Comparison of ENCODE assay signal across 19 cellular contexts in the genomic region with DNA sequence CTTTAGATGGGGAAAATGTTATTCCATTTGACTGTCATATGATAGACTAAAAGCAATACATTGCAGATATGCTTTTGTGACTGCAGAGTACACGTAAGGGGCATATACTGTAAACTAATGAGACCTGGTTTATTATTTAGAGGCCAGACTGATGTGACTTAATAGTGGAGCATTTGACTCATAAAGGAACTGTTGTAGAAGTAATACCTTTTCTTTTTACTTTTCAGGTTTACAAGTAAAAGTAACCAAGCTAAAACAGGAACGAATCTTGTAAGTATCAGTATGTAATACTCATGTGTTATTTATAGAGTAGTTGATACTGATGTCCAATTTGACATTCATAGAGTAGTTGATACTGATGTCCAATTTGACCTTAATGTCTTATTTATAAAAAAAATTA. TPM values are rescaled to one million over a fixed set of nuclear protein-coding genes. Genes with fewer than 3 reads are reported as not detected.
DNase-seq lines count a peak whose midpoint lies in the region; ATAC-seq and TF ChIP-seq lines count a peak whose summit lies in the region.
"Had no signal": no experiment of that assay in that cellular context is flagged by ENCODE, and none has a peak within 500 bp of the region (broad histone marks: within the 10 kb centered on the region; RNA-seq: fewer than 3 reads in every experiment).

No MANE protein-coding gene starts in this region.

- H3K27ac ChIP-seq in upper lobe of right lung: no peak overlapping the region
- H3K27ac ChIP-seq: KMS-11 had no signal

- in situ Hi-C loops in GM13977 (cut with MboI; ENCODE audit: low pct_unique_long_range_greater_than_20kb, low sequenced_read_pairs, unreplicated experiment) (no loop called here), ACHN (cut with HindIII; ENCODE audit: low pct_ligation_motif_present, low pct_unique_long_range_greater_than_20kb, low sequenced_read_pairs) (no loop called here)

- peak overlapping the region; percentile 7 for H3K9ac ChIP-seq in adipocyte (ENCODE audit: low read length)
- H3K9ac ChIP-seq: KMS-11 had no signal

- peaks cover 15% of the 10 kb centered on the region for H3K36me3 ChIP-seq in adipocyte (ENCODE audit: control insufficient read depth, insufficient read depth, low read length, severe bottlenecking)
- peaks cover 5% of the 10 kb centered on the region for H3K36me3 ChIP-seq in BE2C
- H3K36me3 ChIP-seq in upper lobe of right lung: peaks cover 32% of the 10 kb centered on the region

- no peaks in the 10 kb centered on the region for H3K9me3 ChIP-seq in adipocyte (ENCODE audit: control insufficient read depth, low read length)
- H3K9me3 ChIP-seq in BE2C: no peaks in the 10 kb centered on the region
- H3K9me3 ChIP-seq in upper lobe of right lung: no peaks in the 10 kb centered on the region

- peak; percentile 18 for DNase-seq in GM13977 (ENCODE audit: low spot score)
- DNase-seq in adipocyte (ENCODE audit: low read depth): peak; percentile 6
- no peak for DNase-seq in HuH-7.5 (ENCODE audit: low spot score)
- no peak for DNase-seq in ACHN
- DNase-seq in BE2C: no peak
- no peak for DNase-seq in upper lobe of right lung
- DNase-seq: CD4-positive, alpha-beta T cell; NCI-H1048; NCI-H1436 treated with DMSO at 0.1 percent for 48 hours; NCI-H2029 treated with DMSO at 0.1 percent for 48 hours; NCI-H2171 treated with DMSO at 0.1 percent for 48 hours; NCI-H446 treated with DMSO at 0.1 percent for 48 hours; NCI-H748 treated with DMSO at 0.1 percent for 48 hours; RPMI8226; SIG-M5; T-helper 2 cell had no signal

- H3K4me1 ChIP-seq in adipocyte (ENCODE audit: control insufficient read depth, insufficient read depth, low read length) (peaks cover 6% of the 10 kb centered on the region), BE2C (no peaks in the 10 kb centered on the region), upper lobe of right lung (no peaks in the 10 kb centered on the region)

- H3K4me3 ChIP-seq in adipocyte (ENCODE audit: low read length) (no peak overlapping the region), BE2C (ENCODE audit: low read depth, low read length) (no peak overlapping the region), upper lobe of right lung (no peak overlapping the region)

- ATAC-seq in GM18870 (IDR thresholded peaks at IDR 0.05; ENCODE audit: unreplicated experiment) (peak; percentile 51), HG02884 (IDR thresholded peaks at IDR 0.05; ENCODE audit: unreplicated experiment) (peak; percentile 59), upper lobe of right lung (no peak)

- intact Hi-C loops in upper lobe of right lung (cut with DNase I): no loop called here

- no peak for TF ChIP-seq CTCF in GM13977 (IDR thresholded peaks at IDR 0.05; ENCODE audit: extremely low read depth, insufficient read depth, missing control alignments)
- no peak for TF ChIP-seq CTCF in BE2C (IDR thresholded peaks at IDR 0.05; ENCODE audit: low read depth, low read length)
- TF ChIP-seq CTCF in upper lobe of right lung (IDR thresholded peaks at IDR 0.05): no peak

- H3K27me3 ChIP-seq in adipocyte (replicated peaks; ENCODE audit: control insufficient read depth, insufficient read depth, low read length) (no peaks in the 10 kb centered on the region), BE2C (no peaks in the 10 kb centered on the region), upper lobe of right lung (no peaks in the 10 kb centered on the region)

RNA-seq across cellular contexts. Expression of gene RBBP8, which starts 13.1 kb away (rescaled TPM):
- polyA plus RNA-seq in BE2C (2012; ENCODE audit: insufficient read depth, insufficient read length, low read depth): 11.3 TPM
- 30.4 TPM for total RNA-seq in upper lobe of right lung

Comparison
In these comparisons a context has a peak if more than half of its experiments do, and no peak if none do; other contexts are left out.
1. DNase-seq: peak in GM13977 (single experiment) and adipocyte (single experiment); none in HuH-7.5 (single experiment), ACHN (single experiment), BE2C (single experiment) and upper lobe of right lung (single experiment).